In the genomic region with DNA sequence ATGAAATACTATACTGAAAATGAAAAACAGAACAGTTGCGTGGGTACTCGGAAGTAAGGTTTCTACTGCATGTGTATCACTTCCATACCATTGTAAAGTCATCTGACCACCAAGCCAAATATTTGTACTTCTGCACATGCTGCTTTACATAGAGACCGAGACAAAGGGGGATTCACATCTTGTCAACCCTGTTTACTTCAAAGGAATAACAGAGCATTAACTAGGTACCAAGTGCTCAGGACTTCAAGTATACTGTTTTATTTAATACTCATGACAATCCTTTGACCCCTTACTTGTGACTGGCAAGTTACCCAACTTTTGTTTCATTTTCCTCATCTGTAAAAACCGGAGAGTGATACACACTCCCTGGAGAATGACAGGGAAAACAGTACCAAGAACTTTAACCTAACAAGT, we compare ENCODE assay signal across 13 cellular contexts. TPM values are rescaled to one million over a fixed set of nuclear protein-coding genes. Genes with fewer than 3 reads are reported as not detected.
DNase-seq lines count a peak whose midpoint lies in the region; ATAC-seq and TF ChIP-seq lines count a peak whose summit lies in the region.
"Had no signal": no experiment of that assay in that cellular context is flagged by ENCODE, and none has a peak within 500 bp of the region (broad histone marks: within the 10 kb centered on the region; RNA-seq: fewer than 3 reads in every experiment).

No MANE protein-coding gene starts in this region.

- H3K4me3 ChIP-seq in DOHH2 (ENCODE audit: low read length): no peak overlapping the region
- H3K4me3 ChIP-seq in naive thymus-derived CD4-positive, alpha-beta T cell (ENCODE audit: low read length): no peak overlapping the region
- H3K4me3 ChIP-seq: lung, SJCRH30, skin epidermis had no signal

- H3K27me3 ChIP-seq in DOHH2 (ENCODE audit: control insufficient read depth, low read length): no peaks in the 10 kb centered on the region
- H3K27me3 ChIP-seq in naive thymus-derived CD4-positive, alpha-beta T cell (ENCODE audit: control insufficient read depth in 2 of 2, insufficient read depth in 2 of 2, low read length in 2 of 2): no peaks in the 10 kb centered on the region
- H3K27me3 ChIP-seq: SJCRH30 had no signal

- H3K9me3 Mint-ChIP-seq in activated T-helper 17 cell treated with anti-CD3 and anti-CD28 coated beads, Interleukin-2, amount 50 U/mL, for 72 hours: no peaks in the 10 kb centered on the region
- H3K9me3 Mint-ChIP-seq in naive thymus-derived CD4-positive, alpha-beta T cell: no peaks in the 10 kb centered on the region

- TF ChIP-seq CTCF in DOHH2 (IDR thresholded peaks at IDR 0.05; ENCODE audit: low read depth, low read length, poor library complexity, severe bottlenecking): no peak

- peaks cover 44% of the 10 kb centered on the region for H3K4me1 Mint-ChIP-seq in activated T-helper 17 cell treated with anti-CD3 and anti-CD28 coated beads, Interleukin-2, amount 50 U/mL, for 72 hours
- peaks cover 64 to 96% (median 87%) of the 10 kb centered on the region in 7 donors for H3K4me1 Mint-ChIP-seq in naive thymus-derived CD4-positive, alpha-beta T cell

- intact Hi-C loops in naive thymus-derived CD4-positive, alpha-beta T cell (cut with micrococcal nuclease): no loop called here

- no peaks in the 10 kb centered on the region for H3K9me3 ChIP-seq in DOHH2 (ENCODE audit: control insufficient read depth, insufficient read depth, low read length)
- no peaks in the 10 kb centered on the region for H3K9me3 ChIP-seq in naive thymus-derived CD4-positive, alpha-beta T cell (ENCODE audit: control insufficient read depth in 2 of 3, low read length in 3 of 3)
- H3K9me3 ChIP-seq: SJCRH30 had no signal

- DNase-seq in naive thymus-derived CD4-positive, alpha-beta T cell: no peak
- no peak for DNase-seq in NCI-H187 (lab: John Stamatoyannopoulos, UW)
- no peak for DNase-seq in activated gamma-delta T cell treated with Interleukin-2 at 50 U/mL for 16 hours
- DNase-seq in OCI-M1 (lab: John Stamatoyannopoulos, UW): no peak
- DNase-seq: activated CD4-positive, alpha-beta T cell treated with anti-CD3 and anti-CD28 coated beads, Interleukin-2, amount 50 U/mL, for 48 hours; DMS153; SJCRH30 had no signal

- H3K27ac ChIP-seq in DOHH2 (ENCODE audit: low read depth, low read length): no peak overlapping the region
- H3K27ac ChIP-seq in naive thymus-derived CD4-positive, alpha-beta T cell (ENCODE audit: low read depth, low read length): no peak overlapping the region
- H3K27ac ChIP-seq: SJCRH30 had no signal

- 0 out of 2 replicates have a peak overlapping the region, but pooled peaks have one; percentile 4 for H3K4me2 ChIP-seq in DOHH2 (ENCODE audit: low read length)

- CTCF ChIA-PET in naive thymus-derived CD4-positive, alpha-beta T cell (lab: Charles Lee): interaction anchor here (0.6 kb wide), 1 partner anchor 95 kb away, joined by 3 read pairs; a partner anchor contains a TSS

- H3K4me1 ChIP-seq in DOHH2 (ENCODE audit: control insufficient read depth, low read length): peaks cover 43% of the 10 kb centered on the region
- H3K4me1 ChIP-seq in naive thymus-derived CD4-positive, alpha-beta T cell (ENCODE audit: control insufficient read depth in 2 of 2, insufficient read depth in 2 of 2, low read length in 2 of 2): peaks cover 29 to 58% of the 10 kb centered on the region in 2 donors

- peak overlapping the region; percentile 36 for H3K27ac Mint-ChIP-seq in activated T-helper 17 cell treated with anti-CD3 and anti-CD28 coated beads, Interleukin-2, amount 50 U/mL, for 72 hours
- peak overlapping the region in 1 of 9 donors; percentile 17 for H3K27ac Mint-ChIP-seq in naive thymus-derived CD4-positive, alpha-beta T cell

- H3K36me3 ChIP-seq in DOHH2 (ENCODE audit: control insufficient read depth, low read length): peaks cover 11% of the 10 kb centered on the region; the same call in 1 of the 2 replicates
- H3K36me3 ChIP-seq in naive thymus-derived CD4-positive, alpha-beta T cell (ENCODE audit: control insufficient read depth in 2 of 3, insufficient read depth in 3 of 3, low read length in 3 of 3): peaks cover 0 to 5% (median 0%) of the 10 kb centered on the region in 3 experiments

- POLR2A ChIA-PET in naive thymus-derived CD4-positive, alpha-beta T cell (lab: Charles Lee): interaction anchor here (0.6 kb wide), 1 partner anchor 39 kb away, joined by 4 read pairs; no protein-coding TSS in a partner anchor

- H3K4me3 Mint-ChIP-seq in activated T-helper 17 cell treated with anti-CD3 and anti-CD28 coated beads, Interleukin-2, amount 50 U/mL, for 72 hours: peak overlapping the region; percentile 27
- no peak overlapping the region for H3K4me3 Mint-ChIP-seq in naive thymus-derived CD4-positive, alpha-beta T cell

- H3K36me3 Mint-ChIP-seq in activated T-helper 17 cell treated with anti-CD3 and anti-CD28 coated beads, Interleukin-2, amount 50 U/mL, for 72 hours (ENCODE audit: low read depth): peaks cover 7% of the 10 kb centered on the region
- peaks cover 0 to 18% (median 3%) of the 10 kb centered on the region in 5 donors for H3K36me3 Mint-ChIP-seq in naive thymus-derived CD4-positive, alpha-beta T cell

- H3K9me2 ChIP-seq in DOHH2 (replicated peaks; ENCODE audit: control insufficient read depth, low read length): no peaks in the 10 kb centered on the region

- H4K20me1 ChIP-seq in DOHH2 (ENCODE audit: control insufficient read depth, insufficient read depth, low read depth, low read length): peaks cover 32% of the 10 kb centered on the region

- ATAC-seq in HG02610 (IDR thresholded peaks at IDR 0.05; ENCODE audit: unreplicated experiment) (peak; percentile 63), GM19328 (IDR thresholded peaks at IDR 0.05; ENCODE audit: unreplicated experiment) (no peak)
- peak; percentile 89 for ATAC-seq in activated T-helper 17 cell treated with anti-CD3 and anti-CD28 coated beads, Interleukin-2, amount 50 U/mL, for 72 hours (replicated peaks)
- ATAC-seq in naive thymus-derived CD4-positive, alpha-beta T cell: peak; percentile 56

- no peaks in the 10 kb centered on the region for H3F3A ChIP-seq in DOHH2 (ENCODE audit: control insufficient read depth, insufficient read depth)

- peaks cover 100% of the 10 kb centered on the region for H3K79me2 ChIP-seq in DOHH2 (ENCODE audit: control insufficient read depth, low read length)

- H3K27me3 Mint-ChIP-seq in activated T-helper 17 cell treated with anti-CD3 and anti-CD28 coated beads, Interleukin-2, amount 50 U/mL, for 72 hours: no peaks in the 10 kb centered on the region
- H3K27me3 Mint-ChIP-seq in naive thymus-derived CD4-positive, alpha-beta T cell: no peaks in the 10 kb centered on the region

RNA-seq across cellular contexts. Expression of a gene that starts 9.9 kb away (rescaled TPM):
- total RNA-seq in activated T-helper 17 cell treated with anti-CD3 and anti-CD28 coated beads, Interleukin-2, amount 50 U/mL, for 72 hours: 10 to 100 TPM; 48.6 to 70.7 TPM
- 100 to 1,000 TPM in 3 of 5 experiments, 10 to 100 TPM in 2; 68.9 to 120 (median 105) TPM for total RNA-seq in naive thymus-derived CD4-positive, alpha-beta T cell
- 10 to 100 TPM; 58.3 to 59.4 TPM for polyA plus RNA-seq in naive thymus-derived CD4-positive, alpha-beta T cell
